In the genomic region with DNA sequence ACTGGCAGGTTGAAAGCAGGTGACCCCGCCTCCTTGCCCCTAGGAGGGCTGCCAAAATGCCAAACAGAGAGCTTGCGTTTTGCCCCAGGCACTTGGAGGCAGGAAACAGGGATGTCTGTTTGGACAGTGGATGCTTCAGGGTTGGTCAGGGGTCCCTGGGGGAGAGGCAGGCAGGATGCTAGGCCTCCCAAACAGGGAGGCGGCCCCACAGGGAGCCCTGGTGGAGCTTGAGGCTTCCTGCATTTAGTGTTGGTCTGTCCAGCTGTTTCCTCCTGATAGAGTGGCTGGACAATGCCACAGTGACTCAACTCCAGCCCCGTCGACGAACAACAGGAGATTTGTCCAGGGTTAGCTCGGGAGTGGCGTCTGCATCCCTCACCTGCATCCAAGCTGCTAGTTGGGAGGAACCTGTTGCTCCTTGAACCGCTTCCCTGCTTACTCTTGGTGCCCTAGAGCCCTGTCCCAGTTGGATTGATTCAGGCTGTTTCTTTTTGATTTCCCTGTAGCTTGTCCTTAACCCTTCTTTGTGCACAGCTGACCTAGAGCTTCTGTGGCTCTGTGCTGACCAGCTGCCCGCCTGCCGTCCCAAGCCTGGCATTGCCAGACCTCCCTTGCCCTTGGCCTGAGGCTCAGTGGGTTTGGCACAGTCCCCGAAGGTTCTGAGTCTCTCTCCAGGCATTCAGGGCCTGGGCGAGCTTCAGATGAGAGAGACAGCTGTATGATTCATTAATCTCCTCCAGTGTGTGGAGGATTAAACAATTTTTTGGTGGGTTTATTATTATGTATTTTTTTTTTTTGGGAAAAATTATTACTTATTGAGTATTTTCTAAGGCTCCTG, we compare ENCODE assay signal across 1 cellular context.
TF ChIP-seq lines count a peak whose summit lies in the region.

No MANE protein-coding gene starts in this region.

TF ChIP-seq in H1, 55 proteins besides CTCF, POLR2A, EP300 and RAD21 (continued from another document):
- TF ChIP-seq, protein P1, sequence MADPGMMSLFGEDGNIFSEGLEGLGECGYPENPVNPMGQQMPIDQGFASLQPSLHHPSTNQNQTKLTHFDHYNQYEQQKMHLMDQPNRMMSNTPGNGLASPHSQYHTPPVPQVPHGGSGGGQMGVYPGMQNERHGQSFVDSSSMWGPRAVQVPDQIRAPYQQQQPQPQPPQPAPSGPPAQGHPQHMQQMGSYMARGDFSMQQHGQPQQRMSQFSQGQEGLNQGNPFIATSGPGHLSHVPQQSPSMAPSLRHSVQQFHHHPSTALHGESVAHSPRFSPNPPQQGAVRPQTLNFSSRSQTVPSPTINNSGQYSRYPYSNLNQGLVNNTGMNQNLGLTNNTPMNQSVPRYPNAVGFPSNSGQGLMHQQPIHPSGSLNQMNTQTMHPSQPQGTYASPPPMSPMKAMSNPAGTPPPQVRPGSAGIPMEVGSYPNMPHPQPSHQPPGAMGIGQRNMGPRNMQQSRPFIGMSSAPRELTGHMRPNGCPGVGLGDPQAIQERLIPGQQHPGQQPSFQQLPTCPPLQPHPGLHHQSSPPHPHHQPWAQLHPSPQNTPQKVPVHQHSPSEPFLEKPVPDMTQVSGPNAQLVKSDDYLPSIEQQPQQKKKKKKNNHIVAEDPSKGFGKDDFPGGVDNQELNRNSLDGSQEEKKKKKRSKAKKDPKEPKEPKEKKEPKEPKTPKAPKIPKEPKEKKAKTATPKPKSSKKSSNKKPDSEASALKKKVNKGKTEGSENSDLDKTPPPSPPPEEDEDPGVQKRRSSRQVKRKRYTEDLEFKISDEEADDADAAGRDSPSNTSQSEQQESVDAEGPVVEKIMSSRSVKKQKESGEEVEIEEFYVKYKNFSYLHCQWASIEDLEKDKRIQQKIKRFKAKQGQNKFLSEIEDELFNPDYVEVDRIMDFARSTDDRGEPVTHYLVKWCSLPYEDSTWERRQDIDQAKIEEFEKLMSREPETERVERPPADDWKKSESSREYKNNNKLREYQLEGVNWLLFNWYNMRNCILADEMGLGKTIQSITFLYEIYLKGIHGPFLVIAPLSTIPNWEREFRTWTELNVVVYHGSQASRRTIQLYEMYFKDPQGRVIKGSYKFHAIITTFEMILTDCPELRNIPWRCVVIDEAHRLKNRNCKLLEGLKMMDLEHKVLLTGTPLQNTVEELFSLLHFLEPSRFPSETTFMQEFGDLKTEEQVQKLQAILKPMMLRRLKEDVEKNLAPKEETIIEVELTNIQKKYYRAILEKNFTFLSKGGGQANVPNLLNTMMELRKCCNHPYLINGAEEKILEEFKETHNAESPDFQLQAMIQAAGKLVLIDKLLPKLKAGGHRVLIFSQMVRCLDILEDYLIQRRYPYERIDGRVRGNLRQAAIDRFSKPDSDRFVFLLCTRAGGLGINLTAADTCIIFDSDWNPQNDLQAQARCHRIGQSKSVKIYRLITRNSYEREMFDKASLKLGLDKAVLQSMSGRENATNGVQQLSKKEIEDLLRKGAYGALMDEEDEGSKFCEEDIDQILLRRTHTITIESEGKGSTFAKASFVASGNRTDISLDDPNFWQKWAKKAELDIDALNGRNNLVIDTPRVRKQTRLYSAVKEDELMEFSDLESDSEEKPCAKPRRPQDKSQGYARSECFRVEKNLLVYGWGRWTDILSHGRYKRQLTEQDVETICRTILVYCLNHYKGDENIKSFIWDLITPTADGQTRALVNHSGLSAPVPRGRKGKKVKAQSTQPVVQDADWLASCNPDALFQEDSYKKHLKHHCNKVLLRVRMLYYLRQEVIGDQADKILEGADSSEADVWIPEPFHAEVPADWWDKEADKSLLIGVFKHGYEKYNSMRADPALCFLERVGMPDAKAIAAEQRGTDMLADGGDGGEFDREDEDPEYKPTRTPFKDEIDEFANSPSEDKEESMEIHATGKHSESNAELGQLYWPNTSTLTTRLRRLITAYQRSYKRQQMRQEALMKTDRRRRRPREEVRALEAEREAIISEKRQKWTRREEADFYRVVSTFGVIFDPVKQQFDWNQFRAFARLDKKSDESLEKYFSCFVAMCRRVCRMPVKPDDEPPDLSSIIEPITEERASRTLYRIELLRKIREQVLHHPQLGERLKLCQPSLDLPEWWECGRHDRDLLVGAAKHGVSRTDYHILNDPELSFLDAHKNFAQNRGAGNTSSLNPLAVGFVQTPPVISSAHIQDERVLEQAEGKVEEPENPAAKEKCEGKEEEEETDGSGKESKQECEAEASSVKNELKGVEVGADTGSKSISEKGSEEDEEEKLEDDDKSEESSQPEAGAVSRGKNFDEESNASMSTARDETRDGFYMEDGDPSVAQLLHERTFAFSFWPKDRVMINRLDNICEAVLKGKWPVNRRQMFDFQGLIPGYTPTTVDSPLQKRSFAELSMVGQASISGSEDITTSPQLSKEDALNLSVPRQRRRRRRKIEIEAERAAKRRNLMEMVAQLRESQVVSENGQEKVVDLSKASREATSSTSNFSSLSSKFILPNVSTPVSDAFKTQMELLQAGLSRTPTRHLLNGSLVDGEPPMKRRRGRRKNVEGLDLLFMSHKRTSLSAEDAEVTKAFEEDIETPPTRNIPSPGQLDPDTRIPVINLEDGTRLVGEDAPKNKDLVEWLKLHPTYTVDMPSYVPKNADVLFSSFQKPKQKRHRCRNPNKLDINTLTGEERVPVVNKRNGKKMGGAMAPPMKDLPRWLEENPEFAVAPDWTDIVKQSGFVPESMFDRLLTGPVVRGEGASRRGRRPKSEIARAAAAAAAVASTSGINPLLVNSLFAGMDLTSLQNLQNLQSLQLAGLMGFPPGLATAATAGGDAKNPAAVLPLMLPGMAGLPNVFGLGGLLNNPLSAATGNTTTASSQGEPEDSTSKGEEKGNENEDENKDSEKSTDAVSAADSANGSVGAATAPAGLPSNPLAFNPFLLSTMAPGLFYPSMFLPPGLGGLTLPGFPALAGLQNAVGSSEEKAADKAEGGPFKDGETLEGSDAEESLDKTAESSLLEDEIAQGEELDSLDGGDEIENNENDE (IDR thresholded peaks at IDR 0.05; ENCODE audit: insufficient replicate concordance, low read length): no peak
- TF ChIP-seq JUND (IDR thresholded peaks at IDR 0.05; ENCODE audit: low read length) (no peak), CHD1 (IDR thresholded peaks at IDR 0.05; ENCODE audit: low read depth, low read length) (no peak), EGR1 (IDR thresholded peaks at IDR 0.05; ENCODE audit: borderline replicate concordance, low read depth, low read length) (no peak), BCL11A (IDR thresholded peaks at IDR 0.05; ENCODE audit: low read depth in 2 of 2, low read length in 2 of 2) (no peak), TAF1 (IDR thresholded peaks at IDR 0.05; ENCODE audit: low read depth, low read length) (no peak), POU5F1 (IDR thresholded peaks at IDR 0.05; ENCODE audit: low read depth, low read length) (no peak), RNF2 (IDR thresholded peaks at IDR 0.05; ENCODE audit: borderline replicate concordance, low read depth, low read length, missing control alignments, poor library complexity, severe bottlenecking) (no peak), YY1 (IDR thresholded peaks at IDR 0.05; ENCODE audit: low read depth, low read length) (no peak), EZH2 (IDR thresholded peaks at IDR 0.05; ENCODE audit: low read depth, low read length, severe bottlenecking) (no peak)
- TF ChIP-seq, protein P2, sequence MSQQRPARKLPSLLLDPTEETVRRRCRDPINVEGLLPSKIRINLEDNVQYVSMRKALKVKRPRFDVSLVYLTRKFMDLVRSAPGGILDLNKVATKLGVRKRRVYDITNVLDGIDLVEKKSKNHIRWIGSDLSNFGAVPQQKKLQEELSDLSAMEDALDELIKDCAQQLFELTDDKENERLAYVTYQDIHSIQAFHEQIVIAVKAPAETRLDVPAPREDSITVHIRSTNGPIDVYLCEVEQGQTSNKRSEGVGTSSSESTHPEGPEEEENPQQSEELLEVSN (IDR thresholded peaks at IDR 0.05): no peak
